In the genomic region with DNA sequence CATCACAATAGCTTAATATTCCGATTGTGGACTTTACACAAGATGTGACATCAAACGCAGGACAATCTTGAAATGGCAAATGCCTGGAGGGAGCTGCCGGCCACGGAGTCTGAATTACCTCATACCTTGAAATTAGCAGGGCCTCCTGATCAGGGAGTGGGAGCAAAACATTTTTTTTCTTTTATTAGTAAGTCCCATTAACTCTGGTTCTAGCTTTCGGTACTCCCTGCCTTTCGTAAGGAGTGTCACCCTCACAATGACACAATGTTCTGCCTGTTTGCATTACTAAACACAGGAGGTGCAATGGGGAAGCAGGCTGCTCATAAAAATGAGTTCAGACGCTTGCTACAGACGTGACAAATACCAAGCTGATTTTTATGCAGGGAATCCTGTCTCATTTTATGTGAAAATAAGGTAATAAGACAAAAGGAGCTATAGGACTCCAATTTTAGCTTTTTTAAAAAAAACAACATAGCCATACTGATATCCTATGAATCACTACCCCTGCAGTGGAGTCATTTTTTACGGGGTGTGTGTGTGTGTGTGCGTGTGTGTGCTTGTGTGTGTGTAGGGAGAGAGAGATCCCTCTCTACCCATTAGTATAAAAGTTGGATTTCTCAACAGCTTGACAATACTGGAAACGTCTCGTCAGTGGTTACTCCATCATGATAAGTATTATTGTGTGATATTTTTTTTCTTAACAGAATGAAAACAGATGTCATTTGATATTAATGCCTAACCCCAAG, we compare ENCODE assay signal across 1 cellular context.
A peak's percentile ranks its signal among the peaks of the same experiment; 100 is the strongest.
TF ChIP-seq lines count a peak whose summit lies in the region.

No MANE protein-coding gene starts in this region.

TF ChIP-seq in HEK293, 187 proteins besides CTCF, POLR2A, EP300 and RAD21 (continued from another document and continues in another):
- TF ChIP-seq OVOL3 (tag by site-specific recombination; IDR thresholded peaks at IDR 0.05) (no peak), ZNF214 (tag by site-specific recombination; IDR thresholded peaks at IDR 0.05; ENCODE audit: borderline replicate concordance) (no peak), ZNF596 (tag by site-specific recombination; IDR thresholded peaks at IDR 0.05) (no peak), ZNF513 (tag by site-specific recombination; IDR thresholded peaks at IDR 0.05) (no peak), ZNF423 (tag by site-specific recombination; IDR thresholded peaks at IDR 0.05) (no peak), ZBTB20 (tag by site-specific recombination; IDR thresholded peaks at IDR 0.05) (peak; percentile 80), ZNF48 (tag by site-specific recombination; IDR thresholded peaks at IDR 0.05) (no peak), ZNF292 (tag by site-specific recombination; IDR thresholded peaks at IDR 0.05; ENCODE audit: borderline replicate concordance, low read depth) (no peak), KLF7 (tag by site-specific recombination; IDR thresholded peaks at IDR 0.05; ENCODE audit: borderline replicate concordance) (no peak), ZNF148 (tag by site-specific recombination; IDR thresholded peaks at IDR 0.05; ENCODE audit: borderline replicate concordance) (no peak), ZNF701 (tag by site-specific recombination; IDR thresholded peaks at IDR 0.05) (no peak), ZNF26 (tag by site-specific recombination; IDR thresholded peaks at IDR 0.05) (no peak), ZNF629 (tag by site-specific recombination; IDR thresholded peaks at IDR 0.05) (peak; percentile 50), ZNF146 (tag by site-specific recombination; IDR thresholded peaks at IDR 0.05) (no peak), ZNF239 (tag by site-specific recombination; IDR thresholded peaks at IDR 0.05) (no peak), ZNF133 (tag by site-specific recombination; IDR thresholded peaks at IDR 0.05) (no peak), GLIS1 (tag by site-specific recombination; IDR thresholded peaks at IDR 0.05) (no peak), KLF8 (tag by site-specific recombination; IDR thresholded peaks at IDR 0.05) (no peak), AEBP2 (tag by site-specific recombination; IDR thresholded peaks at IDR 0.05; ENCODE audit: borderline replicate concordance) (no peak), SP2 (tag by site-specific recombination; IDR thresholded peaks at IDR 0.05) (no peak), ZNF2 (tag by site-specific recombination; IDR thresholded peaks at IDR 0.05) (no peak), ZNF571 (tag by site-specific recombination; IDR thresholded peaks at IDR 0.05) (no peak), HOXD13 (CRISPR knock-in tag; IDR thresholded peaks at IDR 0.05; ENCODE audit: borderline replicate concordance) (no peak), ZNF175 (tag by site-specific recombination; IDR thresholded peaks at IDR 0.05) (no peak), ZNF518A (tag by site-specific recombination; conservative IDR thresholded peaks at IDR 0.05; ENCODE audit: low read depth) (no peak), ZNF24 (tag by site-specific recombination; IDR thresholded peaks at IDR 0.05) (no peak), ZNF658 (tag by site-specific recombination; IDR thresholded peaks at IDR 0.05) (no peak), ZNF626 (tag by site-specific recombination; IDR thresholded peaks at IDR 0.05) (no peak), ZBTB26 (tag by site-specific recombination; optimal IDR thresholded peaks at IDR 0.05) (no peak), ZNF76 (tag by site-specific recombination; IDR thresholded peaks at IDR 0.05; ENCODE audit: borderline replicate concordance, low read depth) (no peak), ZNF785 (tag by site-specific recombination; IDR thresholded peaks at IDR 0.05) (no peak)
- TF ChIP-seq, protein P1, sequence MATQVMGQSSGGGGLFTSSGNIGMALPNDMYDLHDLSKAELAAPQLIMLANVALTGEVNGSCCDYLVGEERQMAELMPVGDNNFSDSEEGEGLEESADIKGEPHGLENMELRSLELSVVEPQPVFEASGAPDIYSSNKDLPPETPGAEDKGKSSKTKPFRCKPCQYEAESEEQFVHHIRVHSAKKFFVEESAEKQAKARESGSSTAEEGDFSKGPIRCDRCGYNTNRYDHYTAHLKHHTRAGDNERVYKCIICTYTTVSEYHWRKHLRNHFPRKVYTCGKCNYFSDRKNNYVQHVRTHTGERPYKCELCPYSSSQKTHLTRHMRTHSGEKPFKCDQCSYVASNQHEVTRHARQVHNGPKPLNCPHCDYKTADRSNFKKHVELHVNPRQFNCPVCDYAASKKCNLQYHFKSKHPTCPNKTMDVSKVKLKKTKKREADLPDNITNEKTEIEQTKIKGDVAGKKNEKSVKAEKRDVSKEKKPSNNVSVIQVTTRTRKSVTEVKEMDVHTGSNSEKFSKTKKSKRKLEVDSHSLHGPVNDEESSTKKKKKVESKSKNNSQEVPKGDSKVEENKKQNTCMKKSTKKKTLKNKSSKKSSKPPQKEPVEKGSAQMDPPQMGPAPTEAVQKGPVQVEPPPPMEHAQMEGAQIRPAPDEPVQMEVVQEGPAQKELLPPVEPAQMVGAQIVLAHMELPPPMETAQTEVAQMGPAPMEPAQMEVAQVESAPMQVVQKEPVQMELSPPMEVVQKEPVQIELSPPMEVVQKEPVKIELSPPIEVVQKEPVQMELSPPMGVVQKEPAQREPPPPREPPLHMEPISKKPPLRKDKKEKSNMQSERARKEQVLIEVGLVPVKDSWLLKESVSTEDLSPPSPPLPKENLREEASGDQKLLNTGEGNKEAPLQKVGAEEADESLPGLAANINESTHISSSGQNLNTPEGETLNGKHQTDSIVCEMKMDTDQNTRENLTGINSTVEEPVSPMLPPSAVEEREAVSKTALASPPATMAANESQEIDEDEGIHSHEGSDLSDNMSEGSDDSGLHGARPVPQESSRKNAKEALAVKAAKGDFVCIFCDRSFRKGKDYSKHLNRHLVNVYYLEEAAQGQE (tag by site-specific recombination; IDR thresholded peaks at IDR 0.05) = no peak
- TF ChIP-seq, protein P2, sequence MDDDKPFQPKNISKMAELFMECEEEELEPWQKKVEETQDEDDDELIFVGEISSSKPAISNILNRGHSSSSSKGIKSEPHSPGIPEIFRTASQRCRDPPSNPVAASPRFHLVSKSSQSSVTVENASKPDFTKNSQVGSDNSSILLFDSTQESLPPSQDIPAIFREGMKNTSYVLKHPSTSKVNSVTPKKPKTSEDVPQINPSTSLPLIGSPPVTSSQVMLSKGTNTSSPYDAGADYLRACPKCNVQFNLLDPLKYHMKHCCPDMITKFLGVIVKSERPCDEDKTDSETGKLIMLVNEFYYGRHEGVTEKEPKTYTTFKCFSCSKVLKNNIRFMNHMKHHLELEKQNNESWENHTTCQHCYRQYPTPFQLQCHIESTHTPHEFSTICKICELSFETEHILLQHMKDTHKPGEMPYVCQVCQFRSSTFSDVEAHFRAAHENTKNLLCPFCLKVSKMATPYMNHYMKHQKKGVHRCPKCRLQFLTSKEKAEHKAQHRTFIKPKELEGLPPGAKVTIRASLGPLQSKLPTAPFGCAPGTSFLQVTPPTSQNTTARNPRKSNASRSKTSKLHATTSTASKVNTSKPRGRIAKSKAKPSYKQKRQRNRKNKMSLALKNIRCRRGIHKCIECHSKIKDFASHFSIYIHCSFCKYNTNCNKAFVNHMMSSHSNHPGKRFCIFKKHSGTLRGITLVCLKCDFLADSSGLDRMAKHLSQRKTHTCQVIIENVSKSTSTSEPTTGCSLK (tag by site-specific recombination; IDR thresholded peaks at IDR 0.05) = no peak
- TF ChIP-seq, protein P3, sequence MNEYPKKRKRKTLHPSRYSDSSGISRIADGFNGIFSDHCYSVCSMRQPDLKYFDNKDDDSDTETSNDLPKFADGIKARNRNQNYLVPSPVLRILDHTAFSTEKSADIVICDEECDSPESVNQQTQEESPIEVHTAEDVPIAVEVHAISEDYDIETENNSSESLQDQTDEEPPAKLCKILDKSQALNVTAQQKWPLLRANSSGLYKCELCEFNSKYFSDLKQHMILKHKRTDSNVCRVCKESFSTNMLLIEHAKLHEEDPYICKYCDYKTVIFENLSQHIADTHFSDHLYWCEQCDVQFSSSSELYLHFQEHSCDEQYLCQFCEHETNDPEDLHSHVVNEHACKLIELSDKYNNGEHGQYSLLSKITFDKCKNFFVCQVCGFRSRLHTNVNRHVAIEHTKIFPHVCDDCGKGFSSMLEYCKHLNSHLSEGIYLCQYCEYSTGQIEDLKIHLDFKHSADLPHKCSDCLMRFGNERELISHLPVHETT (tag by site-specific recombination; IDR thresholded peaks at IDR 0.05) = no peak
